In the genomic region with DNA sequence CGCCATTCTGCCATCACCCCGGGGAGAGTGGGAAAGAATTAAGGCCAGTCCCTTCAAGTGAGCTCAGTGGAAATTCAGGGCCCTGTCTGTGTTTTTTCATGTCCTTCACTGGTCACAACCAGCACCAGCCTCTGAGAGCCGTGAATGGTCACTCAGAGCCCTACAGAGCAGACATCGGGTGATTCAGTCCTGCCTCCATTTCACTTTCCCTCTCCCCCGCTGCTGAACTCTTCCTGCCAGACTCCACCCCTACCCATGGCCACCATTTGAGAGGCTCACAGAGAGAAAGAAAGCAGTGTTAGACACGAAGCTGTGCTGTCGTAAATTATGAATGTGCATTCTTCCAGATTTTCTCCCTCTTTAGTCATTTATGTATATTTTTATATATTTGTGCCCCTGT, we compare ENCODE assay signal across 21 cellular contexts. TPM values are rescaled to one million over a fixed set of nuclear protein-coding genes. Genes with fewer than 3 reads are reported as not detected.
DNase-seq lines count a peak whose midpoint lies in the region; ATAC-seq and TF ChIP-seq lines count a peak whose summit lies in the region.
"Had no signal": no experiment of that assay in that cellular context is flagged by ENCODE, and none has a peak within 500 bp of the region (broad histone marks: within the 10 kb centered on the region; RNA-seq: fewer than 3 reads in every experiment).

No MANE protein-coding gene starts in this region.

- peak overlapping the region; percentile 34 for H3K4me2 ChIP-seq in osteoblast (ENCODE audit: insufficient read depth, low read length)

- H3K27me3 ChIP-seq in osteoblast (ENCODE audit: insufficient read depth, low read length): no peaks in the 10 kb centered on the region
- H3K27me3 ChIP-seq: BE2C had no signal

- no peak for ATAC-seq in HG03175 (IDR thresholded peaks at IDR 0.05; ENCODE audit: unreplicated experiment)
- no peak for ATAC-seq in HG03439 (IDR thresholded peaks at IDR 0.05; ENCODE audit: unreplicated experiment)
- no peak for ATAC-seq in GM21717 (IDR thresholded peaks at IDR 0.05; ENCODE audit: unreplicated experiment)

- H2AFZ ChIP-seq in osteoblast (ENCODE audit: low read length): peak overlapping the region; percentile 66

- H3K4me3 ChIP-seq in foreskin fibroblast (ENCODE audit: low read depth in 1 of 2, low read length in 2 of 2): no peak overlapping the region
- peak overlapping the region; percentile 7 for H3K4me3 ChIP-seq in osteoblast (ENCODE audit: insufficient read depth, low read length)
- H3K4me3 ChIP-seq: spleen had no signal

- no peaks in the 10 kb centered on the region for H3K79me2 ChIP-seq in osteoblast (ENCODE audit: insufficient read depth, low read length)

- DNase-seq in ELR (ENCODE audit: low read depth) (peak; percentile 38), M059J (ENCODE audit: low read depth) (peak; percentile 51), foreskin fibroblast (peak; percentile 13 to 27), osteoblast (ENCODE audit: insufficient read length, low spot score, missing footprints) (peak; percentile 94), T-helper 9 cell (no peak)
- DNase-seq: activated naive CD4-positive, alpha-beta T cell treated with Interleukin-2 at 50 U/mL for 16 hours; BE2C; cortex of kidney; foreskin melanocyte; GF-D8; MM.1S; NCI-H187 treated with DMSO at 0.1 percent for 48 hours; NCI-H446; spleen; stimulated activated CD8-positive, alpha-beta memory T cell treated with anti-CD3 and anti-CD28 coated beads, Interleukin-4, amount 100 ng/mL, for 48 hours had no signal

- H3K4me1 ChIP-seq in osteoblast (ENCODE audit: insufficient read depth, low read length): no peaks in the 10 kb centered on the region
- H3K4me1 ChIP-seq: BE2C had no signal

- H4K20me1 ChIP-seq in osteoblast (ENCODE audit: insufficient read depth, low read length): no peaks in the 10 kb centered on the region

- no peak for TF ChIP-seq CTCF in foreskin fibroblast (IDR thresholded peaks at IDR 0.05; ENCODE audit: low read depth, low read length)
- no peak for TF ChIP-seq CTCF in osteoblast (IDR thresholded peaks at IDR 0.05; ENCODE audit: extremely low read depth, low read depth, low read length)

- no peaks in the 10 kb centered on the region for H3K36me3 ChIP-seq in osteoblast (ENCODE audit: insufficient read depth, low read length)
- H3K36me3 ChIP-seq: BE2C, spleen had no signal

- H3K27ac ChIP-seq in osteoblast (ENCODE audit: low read depth, low read length): peak overlapping the region; percentile 4
- H3K27ac ChIP-seq: RWPE1, spleen had no signal

- no peaks in the 10 kb centered on the region for H3K9me3 ChIP-seq in osteoblast (ENCODE audit: low read depth, low read length)
- H3K9me3 ChIP-seq: BE2C, spleen had no signal

RNA-seq across cellular contexts. Expression of a gene that starts 5.4 kb away (rescaled TPM):
- total RNA-seq in M059J (2014; rRNA removed; shearing (Covaris generic)): not detected in 2 replicates
- total RNA-seq in osteoblast: not detected in 2 replicates
- total RNA-seq: liver, pulmonary artery endothelial cell, spleen had no signal

RNA-seq across cellular contexts. Expression of a gene that starts 13.3 kb away (rescaled TPM):
- total RNA-seq in M059J (2014; rRNA removed; shearing (Covaris generic)): not detected in 2 replicates
- total RNA-seq in osteoblast: not detected in 2 replicates
- total RNA-seq: pulmonary artery endothelial cell, spleen had no signal

RNA-seq across cellular contexts. Expression of a gene that starts 31.2 kb away (rescaled TPM):
- 4.6 and 7.4 TPM in 2 replicates for total RNA-seq in M059J (2014; rRNA removed; shearing (Covaris generic))
- 7.1 and 7.2 TPM in 2 replicates for total RNA-seq in osteoblast
